1 cellular context compared by ENCODE assay signal in the genomic region with DNA sequence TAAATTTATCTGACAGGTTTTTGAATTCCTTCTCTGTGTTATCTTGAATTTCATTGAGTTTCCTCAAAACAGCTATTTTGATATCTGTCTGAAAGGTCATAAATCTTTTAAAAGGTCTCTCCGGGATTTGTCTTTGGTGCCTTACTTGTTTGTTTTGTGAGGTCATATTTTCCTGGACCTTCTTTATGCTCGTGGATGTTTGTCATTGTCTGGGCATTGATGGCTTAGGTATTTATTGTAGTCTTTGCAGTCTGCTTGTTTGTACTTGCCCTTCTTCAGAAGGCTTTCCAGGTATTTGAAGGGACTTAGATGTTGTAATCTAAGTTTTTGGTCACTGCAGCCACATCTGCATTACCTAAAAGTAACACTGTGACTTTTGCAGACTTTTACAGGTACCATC.
TF ChIP-seq lines count a peak whose summit lies in the region.

No MANE protein-coding gene starts in this region.

TF ChIP-seq in HEK293, 187 proteins besides CTCF, POLR2A, EP300 and RAD21 (continued from another document and continues in another):
- TF ChIP-seq, protein P1, sequence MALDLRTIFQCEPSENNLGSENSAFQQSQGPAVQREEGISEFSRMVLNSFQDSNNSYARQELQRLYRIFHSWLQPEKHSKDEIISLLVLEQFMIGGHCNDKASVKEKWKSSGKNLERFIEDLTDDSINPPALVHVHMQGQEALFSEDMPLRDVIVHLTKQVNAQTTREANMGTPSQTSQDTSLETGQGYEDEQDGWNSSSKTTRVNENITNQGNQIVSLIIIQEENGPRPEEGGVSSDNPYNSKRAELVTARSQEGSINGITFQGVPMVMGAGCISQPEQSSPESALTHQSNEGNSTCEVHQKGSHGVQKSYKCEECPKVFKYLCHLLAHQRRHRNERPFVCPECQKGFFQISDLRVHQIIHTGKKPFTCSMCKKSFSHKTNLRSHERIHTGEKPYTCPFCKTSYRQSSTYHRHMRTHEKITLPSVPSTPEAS (tag by site-specific recombination; IDR thresholded peaks at IDR 0.05): 0 out of 2 replicates have a peak, but pooled peaks have one; percentile 9
- TF ChIP-seq ZFP41 (tag by site-specific recombination; IDR thresholded peaks at IDR 0.05; ENCODE audit: borderline replicate concordance): no peak
- no peak for TF ChIP-seq ZNF473 (tag by site-specific recombination; IDR thresholded peaks at IDR 0.05)
- no peak for TF ChIP-seq ZNF600 (tag by site-specific recombination; IDR thresholded peaks at IDR 0.05)
- TF ChIP-seq, protein P2, sequence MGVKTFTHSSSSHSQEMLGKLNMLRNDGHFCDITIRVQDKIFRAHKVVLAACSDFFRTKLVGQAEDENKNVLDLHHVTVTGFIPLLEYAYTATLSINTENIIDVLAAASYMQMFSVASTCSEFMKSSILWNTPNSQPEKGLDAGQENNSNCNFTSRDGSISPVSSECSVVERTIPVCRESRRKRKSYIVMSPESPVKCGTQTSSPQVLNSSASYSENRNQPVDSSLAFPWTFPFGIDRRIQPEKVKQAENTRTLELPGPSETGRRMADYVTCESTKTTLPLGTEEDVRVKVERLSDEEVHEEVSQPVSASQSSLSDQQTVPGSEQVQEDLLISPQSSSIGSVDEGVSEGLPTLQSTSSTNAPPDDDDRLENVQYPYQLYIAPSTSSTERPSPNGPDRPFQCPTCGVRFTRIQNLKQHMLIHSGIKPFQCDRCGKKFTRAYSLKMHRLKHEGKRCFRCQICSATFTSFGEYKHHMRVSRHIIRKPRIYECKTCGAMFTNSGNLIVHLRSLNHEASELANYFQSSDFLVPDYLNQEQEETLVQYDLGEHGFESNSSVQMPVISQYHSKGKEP (tag by site-specific recombination; IDR thresholded peaks at IDR 0.05): peak; percentile 42; the same call in 1 of the 2 replicates
- TF ChIP-seq WT1 (tag by site-specific recombination; IDR thresholded peaks at IDR 0.05): 0 out of 2 replicates have a peak, but pooled peaks have one; percentile 30
- no peak for TF ChIP-seq ZNF555 (tag by site-specific recombination; conservative IDR thresholded peaks at IDR 0.05)
- no peak for TF ChIP-seq ZNF626 (tag by site-specific recombination; IDR thresholded peaks at IDR 0.05)
- no peak for TF ChIP-seq ZNF791 (tag by site-specific recombination; IDR thresholded peaks at IDR 0.05)
- TF ChIP-seq SP7 (tag by site-specific recombination; IDR thresholded peaks at IDR 0.05): peak; percentile 87
- no peak for TF ChIP-seq ZNF239 (tag by site-specific recombination; IDR thresholded peaks at IDR 0.05)
- no peak for TF ChIP-seq ZNF48 (tag by site-specific recombination; IDR thresholded peaks at IDR 0.05)
- no peak for TF ChIP-seq ZNF544 (tag by site-specific recombination; IDR thresholded peaks at IDR 0.05)
- no peak for TF ChIP-seq ZBTB1 (tag by site-specific recombination; IDR thresholded peaks at IDR 0.05)
- TF ChIP-seq, protein P3, sequence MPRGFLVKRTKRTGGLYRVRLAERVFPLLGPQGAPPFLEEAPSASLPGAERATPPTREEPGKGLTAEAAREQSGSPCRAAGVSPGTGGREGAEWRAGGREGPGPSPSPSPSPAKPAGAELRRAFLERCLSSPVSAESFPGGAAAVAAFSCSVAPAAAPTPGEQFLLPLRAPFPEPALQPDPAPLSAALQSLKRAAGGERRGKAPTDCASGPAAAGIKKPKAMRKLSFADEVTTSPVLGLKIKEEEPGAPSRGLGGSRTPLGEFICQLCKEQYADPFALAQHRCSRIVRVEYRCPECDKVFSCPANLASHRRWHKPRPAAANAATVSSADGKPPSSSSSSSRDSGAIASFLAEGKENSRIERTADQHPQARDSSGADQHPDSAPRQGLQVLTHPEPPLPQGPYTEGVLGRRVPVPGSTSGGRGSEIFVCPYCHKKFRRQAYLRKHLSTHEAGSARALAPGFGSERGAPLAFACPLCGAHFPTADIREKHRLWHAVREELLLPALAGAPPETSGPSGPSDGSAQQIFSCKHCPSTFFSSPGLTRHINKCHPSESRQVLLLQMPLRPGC (tag by site-specific recombination; IDR thresholded peaks at IDR 0.05): peak; percentile 72
- TF ChIP-seq ZNF10 (tag by site-specific recombination; IDR thresholded peaks at IDR 0.05): no peak
- TF ChIP-seq ZNF133 (tag by site-specific recombination; IDR thresholded peaks at IDR 0.05): no peak
- TF ChIP-seq, protein P4, sequence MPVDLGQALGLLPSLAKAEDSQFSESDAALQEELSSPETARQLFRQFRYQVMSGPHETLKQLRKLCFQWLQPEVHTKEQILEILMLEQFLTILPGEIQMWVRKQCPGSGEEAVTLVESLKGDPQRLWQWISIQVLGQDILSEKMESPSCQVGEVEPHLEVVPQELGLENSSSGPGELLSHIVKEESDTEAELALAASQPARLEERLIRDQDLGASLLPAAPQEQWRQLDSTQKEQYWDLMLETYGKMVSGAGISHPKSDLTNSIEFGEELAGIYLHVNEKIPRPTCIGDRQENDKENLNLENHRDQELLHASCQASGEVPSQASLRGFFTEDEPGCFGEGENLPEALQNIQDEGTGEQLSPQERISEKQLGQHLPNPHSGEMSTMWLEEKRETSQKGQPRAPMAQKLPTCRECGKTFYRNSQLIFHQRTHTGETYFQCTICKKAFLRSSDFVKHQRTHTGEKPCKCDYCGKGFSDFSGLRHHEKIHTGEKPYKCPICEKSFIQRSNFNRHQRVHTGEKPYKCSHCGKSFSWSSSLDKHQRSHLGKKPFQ (tag by site-specific recombination; IDR thresholded peaks at IDR 0.05): no peak
- no peak for TF ChIP-seq ZNF274 (IDR thresholded peaks at IDR 0.05; ENCODE audit: low read length)
- no peak for TF ChIP-seq ZNF274 (tag by site-specific recombination; IDR thresholded peaks at IDR 0.05; ENCODE audit: borderline replicate concordance)
- TF ChIP-seq, protein P5, sequence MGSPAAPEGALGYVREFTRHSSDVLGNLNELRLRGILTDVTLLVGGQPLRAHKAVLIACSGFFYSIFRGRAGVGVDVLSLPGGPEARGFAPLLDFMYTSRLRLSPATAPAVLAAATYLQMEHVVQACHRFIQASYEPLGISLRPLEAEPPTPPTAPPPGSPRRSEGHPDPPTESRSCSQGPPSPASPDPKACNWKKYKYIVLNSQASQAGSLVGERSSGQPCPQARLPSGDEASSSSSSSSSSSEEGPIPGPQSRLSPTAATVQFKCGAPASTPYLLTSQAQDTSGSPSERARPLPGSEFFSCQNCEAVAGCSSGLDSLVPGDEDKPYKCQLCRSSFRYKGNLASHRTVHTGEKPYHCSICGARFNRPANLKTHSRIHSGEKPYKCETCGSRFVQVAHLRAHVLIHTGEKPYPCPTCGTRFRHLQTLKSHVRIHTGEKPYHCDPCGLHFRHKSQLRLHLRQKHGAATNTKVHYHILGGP (tag by site-specific recombination; IDR thresholded peaks at IDR 0.05): peak; percentile 100
- TF ChIP-seq KLF7 (tag by site-specific recombination; IDR thresholded peaks at IDR 0.05; ENCODE audit: borderline replicate concordance): no peak
- TF ChIP-seq PRDM2 (tag by site-specific recombination; IDR thresholded peaks at IDR 0.05; ENCODE audit: borderline replicate concordance): no peak
- TF ChIP-seq GLI4 (tag by site-specific recombination; IDR thresholded peaks at IDR 0.05): no peak
- TF ChIP-seq ZNF341 (tag by site-specific recombination; IDR thresholded peaks at IDR 0.05; ENCODE audit: low read depth): no peak
- TF ChIP-seq BCL11A (tag by site-specific recombination; IDR thresholded peaks at IDR 0.05; ENCODE audit: low read depth): peak; percentile 92
- no peak for TF ChIP-seq ZFP69B (tag by site-specific recombination; IDR thresholded peaks at IDR 0.05)
- TF ChIP-seq, protein P6, sequence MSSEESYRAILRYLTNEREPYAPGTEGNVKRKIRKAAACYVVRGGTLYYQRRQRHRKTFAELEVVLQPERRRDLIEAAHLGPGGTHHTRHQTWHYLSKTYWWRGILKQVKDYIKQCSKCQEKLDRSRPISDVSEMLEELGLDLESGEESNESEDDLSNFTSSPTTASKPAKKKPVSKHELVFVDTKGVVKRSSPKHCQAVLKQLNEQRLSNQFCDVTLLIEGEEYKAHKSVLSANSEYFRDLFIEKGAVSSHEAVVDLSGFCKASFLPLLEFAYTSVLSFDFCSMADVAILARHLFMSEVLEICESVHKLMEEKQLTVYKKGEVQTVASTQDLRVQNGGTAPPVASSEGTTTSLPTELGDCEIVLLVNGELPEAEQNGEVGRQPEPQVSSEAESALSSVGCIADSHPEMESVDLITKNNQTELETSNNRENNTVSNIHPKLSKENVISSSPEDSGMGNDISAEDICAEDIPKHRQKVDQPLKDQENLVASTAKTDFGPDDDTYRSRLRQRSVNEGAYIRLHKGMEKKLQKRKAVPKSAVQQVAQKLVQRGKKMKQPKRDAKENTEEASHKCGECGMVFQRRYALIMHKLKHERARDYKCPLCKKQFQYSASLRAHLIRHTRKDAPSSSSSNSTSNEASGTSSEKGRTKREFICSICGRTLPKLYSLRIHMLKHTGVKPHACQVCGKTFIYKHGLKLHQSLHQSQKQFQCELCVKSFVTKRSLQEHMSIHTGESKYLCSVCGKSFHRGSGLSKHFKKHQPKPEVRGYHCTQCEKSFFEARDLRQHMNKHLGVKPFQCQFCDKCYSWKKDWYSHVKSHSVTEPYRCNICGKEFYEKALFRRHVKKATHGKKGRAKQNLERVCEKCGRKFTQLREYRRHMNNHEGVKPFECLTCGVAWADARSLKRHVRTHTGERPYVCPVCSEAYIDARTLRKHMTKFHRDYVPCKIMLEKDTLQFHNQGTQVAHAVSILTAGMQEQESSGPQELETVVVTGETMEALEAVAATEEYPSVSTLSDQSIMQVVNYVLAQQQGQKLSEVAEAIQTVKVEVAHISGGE (tag by site-specific recombination; conservative IDR thresholded peaks at IDR 0.05; ENCODE audit: low read depth): no peak
- TF ChIP-seq ZNF692 (tag by site-specific recombination; IDR thresholded peaks at IDR 0.05): peak; percentile 58; the same call in 1 of the 2 replicates
- peak; percentile 63 for TF ChIP-seq ZNF394 (tag by site-specific recombination; IDR thresholded peaks at IDR 0.05; ENCODE audit: borderline replicate concordance)
- TF ChIP-seq MYNN (tag by site-specific recombination; IDR thresholded peaks at IDR 0.05; ENCODE audit: borderline replicate concordance): no peak
- TF ChIP-seq ZNF777 (tag by site-specific recombination; IDR thresholded peaks at IDR 0.05; ENCODE audit: borderline replicate concordance): no peak
